1 cellular context compared by ENCODE assay signal in the genomic region with DNA sequence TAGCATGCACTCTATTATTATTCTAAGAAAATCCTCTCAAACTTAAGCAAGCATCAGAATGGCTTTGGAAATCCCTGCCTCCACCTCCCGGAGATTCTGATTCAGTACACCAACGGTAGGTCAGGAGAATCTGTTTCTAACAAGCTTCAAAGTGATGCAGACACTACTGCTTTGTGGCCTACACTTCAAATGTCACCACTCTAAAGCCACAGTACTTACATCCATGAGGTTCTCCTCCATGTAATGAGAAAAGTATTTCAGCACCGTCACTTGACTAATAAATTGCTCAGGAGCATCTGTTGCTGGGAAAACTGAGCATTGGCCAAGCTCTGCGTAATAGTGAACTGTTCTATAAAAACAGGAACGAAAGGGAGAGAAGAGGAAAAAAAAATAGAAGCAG.
TF ChIP-seq lines count a peak whose summit lies in the region.

No MANE protein-coding gene starts in this region.

TF ChIP-seq in GM23338, 12 proteins besides CTCF, POLR2A, EP300 and RAD21 (continued from another document):
- TF ChIP-seq, protein P1, sequence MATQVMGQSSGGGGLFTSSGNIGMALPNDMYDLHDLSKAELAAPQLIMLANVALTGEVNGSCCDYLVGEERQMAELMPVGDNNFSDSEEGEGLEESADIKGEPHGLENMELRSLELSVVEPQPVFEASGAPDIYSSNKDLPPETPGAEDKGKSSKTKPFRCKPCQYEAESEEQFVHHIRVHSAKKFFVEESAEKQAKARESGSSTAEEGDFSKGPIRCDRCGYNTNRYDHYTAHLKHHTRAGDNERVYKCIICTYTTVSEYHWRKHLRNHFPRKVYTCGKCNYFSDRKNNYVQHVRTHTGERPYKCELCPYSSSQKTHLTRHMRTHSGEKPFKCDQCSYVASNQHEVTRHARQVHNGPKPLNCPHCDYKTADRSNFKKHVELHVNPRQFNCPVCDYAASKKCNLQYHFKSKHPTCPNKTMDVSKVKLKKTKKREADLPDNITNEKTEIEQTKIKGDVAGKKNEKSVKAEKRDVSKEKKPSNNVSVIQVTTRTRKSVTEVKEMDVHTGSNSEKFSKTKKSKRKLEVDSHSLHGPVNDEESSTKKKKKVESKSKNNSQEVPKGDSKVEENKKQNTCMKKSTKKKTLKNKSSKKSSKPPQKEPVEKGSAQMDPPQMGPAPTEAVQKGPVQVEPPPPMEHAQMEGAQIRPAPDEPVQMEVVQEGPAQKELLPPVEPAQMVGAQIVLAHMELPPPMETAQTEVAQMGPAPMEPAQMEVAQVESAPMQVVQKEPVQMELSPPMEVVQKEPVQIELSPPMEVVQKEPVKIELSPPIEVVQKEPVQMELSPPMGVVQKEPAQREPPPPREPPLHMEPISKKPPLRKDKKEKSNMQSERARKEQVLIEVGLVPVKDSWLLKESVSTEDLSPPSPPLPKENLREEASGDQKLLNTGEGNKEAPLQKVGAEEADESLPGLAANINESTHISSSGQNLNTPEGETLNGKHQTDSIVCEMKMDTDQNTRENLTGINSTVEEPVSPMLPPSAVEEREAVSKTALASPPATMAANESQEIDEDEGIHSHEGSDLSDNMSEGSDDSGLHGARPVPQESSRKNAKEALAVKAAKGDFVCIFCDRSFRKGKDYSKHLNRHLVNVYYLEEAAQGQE (IDR thresholded peaks at IDR 0.05; ENCODE audit: unreplicated experiment), result no peak
- TF ChIP-seq, protein P2, sequence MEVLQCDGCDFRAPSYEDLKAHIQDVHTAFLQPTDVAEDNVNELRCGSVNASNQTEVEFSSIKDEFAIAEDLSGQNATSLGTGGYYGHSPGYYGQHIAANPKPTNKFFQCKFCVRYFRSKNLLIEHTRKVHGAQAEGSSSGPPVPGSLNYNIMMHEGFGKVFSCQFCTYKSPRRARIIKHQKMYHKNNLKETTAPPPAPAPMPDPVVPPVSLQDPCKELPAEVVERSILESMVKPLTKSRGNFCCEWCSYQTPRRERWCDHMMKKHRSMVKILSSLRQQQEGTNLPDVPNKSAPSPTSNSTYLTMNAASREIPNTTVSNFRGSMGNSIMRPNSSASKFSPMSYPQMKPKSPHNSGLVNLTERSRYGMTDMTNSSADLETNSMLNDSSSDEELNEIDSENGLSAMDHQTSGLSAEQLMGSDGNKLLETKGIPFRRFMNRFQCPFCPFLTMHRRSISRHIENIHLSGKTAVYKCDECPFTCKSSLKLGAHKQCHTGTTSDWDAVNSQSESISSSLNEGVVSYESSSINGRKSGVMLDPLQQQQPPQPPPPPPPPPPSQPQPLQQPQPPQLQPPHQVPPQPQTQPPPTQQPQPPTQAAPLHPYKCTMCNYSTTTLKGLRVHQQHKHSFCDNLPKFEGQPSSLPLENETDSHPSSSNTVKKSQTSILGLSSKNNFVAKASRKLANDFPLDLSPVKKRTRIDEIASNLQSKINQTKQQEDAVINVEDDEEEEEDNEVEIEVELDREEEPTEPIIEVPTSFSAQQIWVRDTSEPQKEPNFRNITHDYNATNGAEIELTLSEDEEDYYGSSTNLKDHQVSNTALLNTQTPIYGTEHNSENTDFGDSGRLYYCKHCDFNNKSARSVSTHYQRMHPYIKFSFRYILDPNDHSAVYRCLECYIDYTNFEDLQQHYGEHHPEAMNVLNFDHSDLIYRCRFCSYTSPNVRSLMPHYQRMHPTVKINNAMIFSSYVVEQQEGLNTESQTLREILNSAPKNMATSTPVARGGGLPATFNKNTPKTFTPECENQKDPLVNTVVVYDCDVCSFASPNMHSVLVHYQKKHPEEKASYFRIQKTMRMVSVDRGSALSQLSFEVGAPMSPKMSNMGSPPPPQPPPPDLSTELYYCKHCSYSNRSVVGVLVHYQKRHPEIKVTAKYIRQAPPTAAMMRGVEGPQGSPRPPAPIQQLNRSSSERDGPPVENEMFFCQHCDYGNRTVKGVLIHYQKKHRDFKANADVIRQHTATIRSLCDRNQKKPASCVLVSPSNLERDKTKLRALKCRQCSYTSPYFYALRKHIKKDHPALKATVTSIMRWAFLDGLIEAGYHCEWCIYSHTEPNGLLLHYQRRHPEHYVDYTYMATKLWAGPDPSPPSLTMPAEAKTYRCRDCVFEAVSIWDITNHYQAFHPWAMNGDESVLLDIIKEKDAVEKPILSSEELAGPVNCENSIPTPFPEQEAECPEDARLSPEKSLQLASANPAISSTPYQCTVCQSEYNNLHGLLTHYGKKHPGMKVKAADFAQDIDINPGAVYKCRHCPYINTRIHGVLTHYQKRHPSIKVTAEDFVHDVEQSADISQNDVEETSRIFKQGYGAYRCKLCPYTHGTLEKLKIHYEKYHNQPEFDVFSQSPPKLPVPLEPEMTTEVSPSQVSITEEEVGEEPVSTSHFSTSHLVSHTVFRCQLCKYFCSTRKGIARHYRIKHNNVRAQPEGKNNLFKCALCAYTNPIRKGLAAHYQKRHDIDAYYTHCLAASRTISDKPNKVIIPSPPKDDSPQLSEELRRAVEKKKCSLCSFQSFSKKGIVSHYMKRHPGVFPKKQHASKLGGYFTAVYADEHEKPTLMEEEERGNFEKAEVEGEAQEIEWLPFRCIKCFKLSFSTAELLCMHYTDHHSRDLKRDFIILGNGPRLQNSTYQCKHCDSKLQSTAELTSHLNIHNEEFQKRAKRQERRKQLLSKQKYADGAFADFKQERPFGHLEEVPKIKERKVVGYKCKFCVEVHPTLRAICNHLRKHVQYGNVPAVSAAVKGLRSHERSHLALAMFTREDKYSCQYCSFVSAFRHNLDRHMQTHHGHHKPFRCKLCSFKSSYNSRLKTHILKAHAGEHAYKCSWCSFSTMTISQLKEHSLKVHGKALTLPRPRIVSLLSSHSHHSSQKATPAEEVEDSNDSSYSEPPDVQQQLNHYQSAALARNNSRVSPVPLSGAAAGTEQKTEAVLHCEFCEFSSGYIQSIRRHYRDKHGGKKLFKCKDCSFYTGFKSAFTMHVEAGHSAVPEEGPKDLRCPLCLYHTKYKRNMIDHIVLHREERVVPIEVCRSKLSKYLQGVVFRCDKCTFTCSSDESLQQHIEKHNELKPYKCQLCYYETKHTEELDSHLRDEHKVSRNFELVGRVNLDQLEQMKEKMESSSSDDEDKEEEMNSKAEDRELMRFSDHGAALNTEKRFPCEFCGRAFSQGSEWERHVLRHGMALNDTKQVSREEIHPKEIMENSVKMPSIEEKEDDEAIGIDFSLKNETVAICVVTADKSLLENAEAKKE (CRISPR knock-in tag; IDR thresholded peaks at IDR 0.05), result no peak
- TF ChIP-seq EZH2phosphoT487 (IDR thresholded peaks at IDR 0.05; ENCODE audit: unreplicated experiment), result no peak
- TF ChIP-seq JUNB (IDR thresholded peaks at IDR 0.05; ENCODE audit: unreplicated experiment), result no peak
